In the genomic region with DNA sequence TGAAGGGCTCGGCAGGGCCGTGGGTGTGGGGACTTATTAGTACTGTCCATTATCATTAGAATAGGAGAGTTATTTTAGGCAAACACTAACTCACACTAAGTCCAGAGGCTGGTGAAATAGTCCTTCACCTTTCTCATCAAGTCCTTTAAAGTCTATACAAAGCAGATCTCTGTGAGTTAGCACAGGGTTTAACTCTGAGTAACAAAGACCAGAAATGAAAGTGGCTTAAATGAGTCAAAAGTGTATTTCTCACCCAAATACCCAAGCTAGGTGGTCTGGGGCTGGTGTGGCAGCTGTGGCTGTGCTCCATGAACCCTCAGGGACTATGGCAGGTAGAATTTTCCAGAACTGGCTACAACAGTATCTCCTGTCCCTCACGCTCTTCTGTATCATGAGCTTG, we compare ENCODE assay signal across 31 cellular contexts.
"Had no signal": no experiment of that assay in that cellular context is flagged by ENCODE, and none has a peak within 500 bp of the region (broad histone marks: within the 10 kb centered on the region; RNA-seq: fewer than 3 reads in every experiment).

No MANE protein-coding gene starts in this region.

- H3K27ac ChIP-seq: ascending aorta, body of pancreas, coronary artery, SK-N-MC had no signal

- H3K4me1 Mint-ChIP-seq: activated B cell treated with CpG ODN at 0.5 μM for 24 hours; activated CD4-positive, alpha-beta memory T cell treated with anti-CD3 and anti-CD28 coated beads, Interleukin-2, amount 10 ng/mL, durations not matched to agents 7 days and 5 days; activated CD4-positive, alpha-beta T cell treated with anti-CD3 and anti-CD28 coated beads, Interleukin-2, amount 10 ng/mL, durations not matched to agents 7 days and 5 days; activated naive CD4-positive, alpha-beta T cell treated with anti-CD3 and anti-CD28 coated beads, Interleukin-2, amount 10 ng/mL, durations not matched to agents 7 days and 5 days; T-cell had no signal

- H3K9me3 Mint-ChIP-seq: activated B cell treated with CpG ODN at 0.5 μM for 24 hours; activated CD4-positive, alpha-beta memory T cell treated with anti-CD3 and anti-CD28 coated beads, Interleukin-2, amount 10 ng/mL, durations not matched to agents 7 days and 5 days; activated CD4-positive, alpha-beta T cell treated with anti-CD3 and anti-CD28 coated beads, Interleukin-2, amount 10 ng/mL, durations not matched to agents 7 days and 5 days; activated naive CD4-positive, alpha-beta T cell treated with anti-CD3 and anti-CD28 coated beads, Interleukin-2, amount 10 ng/mL, durations not matched to agents 7 days and 5 days; activated T-cell treated with anti-CD3 and anti-CD28 coated beads, Interleukin-2, amount 50 U/mL, for 24 hours; T-cell had no signal

- H3K27me3 ChIP-seq: ascending aorta, body of pancreas had no signal

- H3K27me3 Mint-ChIP-seq: activated CD4-positive, alpha-beta memory T cell treated with anti-CD3 and anti-CD28 coated beads, Interleukin-2, amount 10 ng/mL, durations not matched to agents 7 days and 5 days; activated CD4-positive, alpha-beta T cell treated with anti-CD3 and anti-CD28 coated beads, Interleukin-2, amount 10 ng/mL, durations not matched to agents 7 days and 5 days; activated naive CD4-positive, alpha-beta T cell treated with anti-CD3 and anti-CD28 coated beads, Interleukin-2, amount 10 ng/mL, durations not matched to agents 7 days and 5 days had no signal

- ATAC-seq: body of pancreas, Panc1, Right ventricle myocardium inferior, T-cell had no signal

- H3K36me3 ChIP-seq: ascending aorta had no signal

- FAIRE-seq: bronchial epithelial cell, TTC549 had no signal

- DNase-seq: activated B cell treated with CpG ODN at 0.5 μM for 24 hours; activated CD4-positive, alpha-beta memory T cell treated with anti-CD3 and anti-CD28 coated beads, Interleukin-2, amount 10 ng/mL, durations not matched to agents 7 days and 5 days; activated CD4-positive, alpha-beta T cell treated with anti-CD3 and anti-CD28 coated beads for 1 hour; activated CD4-positive, alpha-beta T cell treated with anti-CD3 and anti-CD28 coated beads, Interleukin-2, amount 10 ng/mL, durations not matched to agents 7 days and 5 days; activated CD8-positive, alpha-beta memory T cell treated with anti-CD3 and anti-CD28 coated beads, Interleukin-2, amount 50 U/mL, for 4 hours; activated gamma-delta T cell; activated naive CD4-positive, alpha-beta T cell treated with anti-CD3 and anti-CD28 coated beads, Interleukin-2, amount 10 ng/mL, durations not matched to agents 7 days and 5 days; activated T-cell treated with anti-CD3 and anti-CD28 coated beads, Interleukin-2, amount 50 U/mL, for 24 hours; amniotic stem cell; body of pancreas; central memory CD4-positive, alpha-beta T cell; NCI-H1092; NCI-H1436; NCI-H1694 treated with DMSO at 0.1 percent for 48 hours; NCI-H2029 treated with DMSO at 0.1 percent for 48 hours; NCI-H345; NCI-H510A; NCI-H526 treated with DMSO at 0.1 percent for 48 hours; NCI-H82; OCI-M1; RPMI8226; T-cell; T-helper 2 cell; T1000 had no signal

- H3K4me1 ChIP-seq: ascending aorta had no signal

- H3K4me3 ChIP-seq: ascending aorta, body of pancreas, coronary artery, SK-N-MC had no signal

- H3K27ac Mint-ChIP-seq: activated B cell treated with CpG ODN at 0.5 μM for 24 hours; activated CD4-positive, alpha-beta memory T cell treated with anti-CD3 and anti-CD28 coated beads, Interleukin-2, amount 10 ng/mL, durations not matched to agents 7 days and 5 days; activated CD4-positive, alpha-beta T cell treated with anti-CD3 and anti-CD28 coated beads, Interleukin-2, amount 10 ng/mL, durations not matched to agents 7 days and 5 days; activated naive CD4-positive, alpha-beta T cell treated with anti-CD3 and anti-CD28 coated beads, Interleukin-2, amount 10 ng/mL, durations not matched to agents 7 days and 5 days; activated T-cell treated with anti-CD3 and anti-CD28 coated beads, Interleukin-2, amount 50 U/mL, for 24 hours; T-cell had no signal

- H3K36me3 Mint-ChIP-seq: activated naive CD4-positive, alpha-beta T cell treated with anti-CD3 and anti-CD28 coated beads, Interleukin-2, amount 10 ng/mL, durations not matched to agents 7 days and 5 days; T-cell had no signal

- H3K4me3 Mint-ChIP-seq: activated B cell treated with CpG ODN at 0.5 μM for 24 hours; activated CD4-positive, alpha-beta memory T cell treated with anti-CD3 and anti-CD28 coated beads, Interleukin-2, amount 10 ng/mL, durations not matched to agents 7 days and 5 days; activated CD4-positive, alpha-beta T cell treated with anti-CD3 and anti-CD28 coated beads, Interleukin-2, amount 10 ng/mL, durations not matched to agents 7 days and 5 days; activated naive CD4-positive, alpha-beta T cell treated with anti-CD3 and anti-CD28 coated beads, Interleukin-2, amount 10 ng/mL, durations not matched to agents 7 days and 5 days; activated T-cell treated with anti-CD3 and anti-CD28 coated beads, Interleukin-2, amount 50 U/mL, for 24 hours; T-cell had no signal

- H3K9me3 ChIP-seq: ascending aorta, body of pancreas had no signal
